Comparison of ENCODE assay signal across 17 cellular contexts in genomic region chr18:22626771-22627170, GRCh38.
DNase-seq lines count a peak whose midpoint lies in the region; ATAC-seq and TF ChIP-seq lines count a peak whose summit lies in the region.
"Had no signal": no experiment of that assay in that cellular context is flagged by ENCODE, and none has a peak within 500 bp of the region (broad histone marks: within the 10 kb centered on the region; RNA-seq: fewer than 3 reads in every experiment).

No MANE protein-coding gene starts in this region.

- H3K4me3 Mint-ChIP-seq in MCF 10A (ENCODE audit: unreplicated experiment) = no peak overlapping the region
- H3K4me3 Mint-ChIP-seq in type B pancreatic cell = no peak overlapping the region
- H3K4me3 Mint-ChIP-seq: B cell; CD4-positive, alpha-beta T cell; CD8-positive, alpha-beta T cell had no signal

- no peaks in the 10 kb centered on the region for H3K4me1 ChIP-seq in mammary epithelial cell (ENCODE audit: insufficient read depth, low read length)
- H3K4me1 ChIP-seq: A549; BLaER1 treated with 17β-estradiol and CSF1 and Interleukin-3, amounts not matched to agents 10 nM and 100 nM; Caco-2 had no signal

- H3K9me3 ChIP-seq in mammary epithelial cell (replicated peaks; ENCODE audit: insufficient read depth, low read length) = no peaks in the 10 kb centered on the region
- H3K9me3 ChIP-seq: A549; BLaER1 treated with 17β-estradiol and CSF1 and Interleukin-3, amounts not matched to agents 10 nM and 100 nM; Caco-2 had no signal

- H3K27me3 ChIP-seq in mammary epithelial cell (ENCODE audit: insufficient read depth, low read length) = peaks cover 3% of the 10 kb centered on the region
- H3K27me3 ChIP-seq: BLaER1 treated with 17β-estradiol and CSF1 and Interleukin-3, amounts not matched to agents 10 nM and 100 nM had no signal

- no peak overlapping the region for H3K27ac ChIP-seq in mammary epithelial cell (ENCODE audit: insufficient read depth, low read depth, low read length)
- H3K27ac ChIP-seq: 22Rv1; A549; BLaER1 treated with 17β-estradiol and CSF1 and Interleukin-3, amounts not matched to agents 10 nM and 100 nM; C4-2B had no signal

- TF ChIP-seq CTCF in MCF 10A (IDR thresholded peaks at IDR 0.05; ENCODE audit: unreplicated experiment) (no peak), mammary epithelial cell (conservative IDR thresholded peaks at IDR 0.05 in 1 of 2, IDR thresholded peaks at IDR 0.05 in 1 of 2; ENCODE audit: extremely low read depth in 1 of 2, insufficient read depth in 1 of 2, low read depth in 1 of 2, low read length in 2 of 2) (no peak), type B pancreatic cell (conservative IDR thresholded peaks at IDR 0.05) (no peak)

- in situ Hi-C loops in mammary epithelial cell (cut with MboI; ENCODE audit: low sequenced_read_pairs in 2 of 2) = no loop called here

- intact Hi-C loops in MCF 10A (cut with micrococcal nuclease) = no loop called here
- intact Hi-C loops in mammary epithelial cell (cut with micrococcal nuclease) = no loop called here

- no peaks in the 10 kb centered on the region for H3K36me3 ChIP-seq in mammary epithelial cell (ENCODE audit: insufficient read depth, low read length)
- H3K36me3 ChIP-seq: BLaER1 treated with 17β-estradiol and CSF1 and Interleukin-3, amounts not matched to agents 10 nM and 100 nM had no signal

- no peak overlapping the region for H3K9ac ChIP-seq in mammary epithelial cell (ENCODE audit: insufficient read depth, low read length)
- H3K9ac ChIP-seq: BLaER1 treated with 17β-estradiol and CSF1 and Interleukin-3, amounts not matched to agents 10 nM and 100 nM had no signal

- H3K4me1 Mint-ChIP-seq in MCF 10A (ENCODE audit: insufficient read depth, unreplicated experiment) (no peaks in the 10 kb centered on the region), type B pancreatic cell (ENCODE audit: unreplicated experiment) (no peaks in the 10 kb centered on the region)
- H3K4me1 Mint-ChIP-seq: B cell had no signal

- CTCF ChIA-PET in MCF 10A (lab: Yijun Ruan, JAX) (interaction anchor here (0.7 kb wide), 1 partner anchor 872 kb away, joined by 3 read pairs; no protein-coding TSS in a partner anchor), mammary epithelial cell (lab: Charles Lee; ENCODE audit: low non-redundant PET) (no interaction called here)

- ATAC-seq in left lobe of liver (peak; percentile 85), GM21515 (IDR thresholded peaks at IDR 0.05; ENCODE audit: unreplicated experiment) (no peak)
- ATAC-seq: A549; CD8-positive, alpha-beta T cell had no signal

- H3K79me2 ChIP-seq in mammary epithelial cell (ENCODE audit: insufficient read depth, low read length) = no peaks in the 10 kb centered on the region

- WGBS in mammary epithelial cell (ENCODE audit: low coverage, missing lambda C conversion rate) = 70% methylated on average over 3 of the region's 3 CpGs

- H3K27ac Mint-ChIP-seq in MCF 10A (ENCODE audit: low read depth, unreplicated experiment) (peak overlapping the region; percentile 56), type B pancreatic cell (peak overlapping the region; percentile 77)
- H3K27ac Mint-ChIP-seq: B cell; CD4-positive, alpha-beta T cell; CD8-positive, alpha-beta T cell had no signal

- no peak overlapping the region for H3K4me2 ChIP-seq in mammary epithelial cell (ENCODE audit: insufficient read depth, low read depth, low read length)
- H3K4me2 ChIP-seq: A549; BLaER1 treated with 17β-estradiol and CSF1 and Interleukin-3, amounts not matched to agents 10 nM and 100 nM had no signal

- dilution Hi-C loops in mammary epithelial cell (cut with HindIII; ENCODE audit: low sequenced_read_pairs) = no loop called here

- no peak overlapping the region for H2AFZ ChIP-seq in mammary epithelial cell (ENCODE audit: low read depth, low read length)

- H3K27me3 Mint-ChIP-seq in MCF 10A (ENCODE audit: insufficient read depth, unreplicated experiment) (no peaks in the 10 kb centered on the region), type B pancreatic cell (peaks cover 4% of the 10 kb centered on the region)
- H3K27me3 Mint-ChIP-seq: CD4-positive, alpha-beta T cell had no signal

- H3K9me3 Mint-ChIP-seq in MCF 10A (ENCODE audit: unreplicated experiment) (peaks cover 8% of the 10 kb centered on the region), type B pancreatic cell (peaks cover 7% of the 10 kb centered on the region)
- H3K9me3 Mint-ChIP-seq: CD8-positive, alpha-beta T cell had no signal

- DNase-seq in MCF 10A (ENCODE audit: unreplicated experiment) = no peak
- DNase-seq in mammary epithelial cell = no peak
- no peak for DNase-seq in left lobe of liver (ENCODE audit: low spot score)
- no peak for DNase-seq in type B pancreatic cell (ENCODE audit: extremely low spot score, unreplicated experiment)
- DNase-seq: AML-193; Caco-2; Calu3; CD4-positive, alpha-beta T cell; CD8-positive, alpha-beta T cell; DMS79 treated with DMSO at 0.1 percent for 48 hours; GF-D8 had no signal

- H3K36me3 Mint-ChIP-seq in MCF 10A (ENCODE audit: insufficient read depth, unreplicated experiment) (no peaks in the 10 kb centered on the region), type B pancreatic cell (no peaks in the 10 kb centered on the region)
- H3K36me3 Mint-ChIP-seq: CD8-positive, alpha-beta T cell had no signal

- H3K4me3 ChIP-seq in mammary epithelial cell (replicated peaks in 1 of 3; ENCODE audit: insufficient read depth in 1 of 3, low read depth in 2 of 3, low read length in 3 of 3) = no peak overlapping the region
- H3K4me3 ChIP-seq: A549; BLaER1 treated with 17β-estradiol and CSF1 and Interleukin-3, amounts not matched to agents 10 nM and 100 nM had no signal

- POLR2A ChIA-PET in MCF 10A (lab: Yijun Ruan, JAX) = interaction anchor here (0.7 kb wide), 1 partner anchor 140 kb away, joined by 3 read pairs; no protein-coding TSS in a partner anchor

- no TSS peak for BruUV-seq in MCF 10A (replicated peaks; lab: Mats Ljungman, UMichigan)
- BruUV-seq in mammary epithelial cell (replicated peaks; lab: Mats Ljungman, UMichigan) = no TSS peak

- H4K20me1 ChIP-seq in mammary epithelial cell (ENCODE audit: insufficient read depth, low read length) = no peaks in the 10 kb centered on the region
- H4K20me1 ChIP-seq: BLaER1 treated with 17β-estradiol and CSF1 and Interleukin-3, amounts not matched to agents 10 nM and 100 nM had no signal
